In the genomic region with DNA sequence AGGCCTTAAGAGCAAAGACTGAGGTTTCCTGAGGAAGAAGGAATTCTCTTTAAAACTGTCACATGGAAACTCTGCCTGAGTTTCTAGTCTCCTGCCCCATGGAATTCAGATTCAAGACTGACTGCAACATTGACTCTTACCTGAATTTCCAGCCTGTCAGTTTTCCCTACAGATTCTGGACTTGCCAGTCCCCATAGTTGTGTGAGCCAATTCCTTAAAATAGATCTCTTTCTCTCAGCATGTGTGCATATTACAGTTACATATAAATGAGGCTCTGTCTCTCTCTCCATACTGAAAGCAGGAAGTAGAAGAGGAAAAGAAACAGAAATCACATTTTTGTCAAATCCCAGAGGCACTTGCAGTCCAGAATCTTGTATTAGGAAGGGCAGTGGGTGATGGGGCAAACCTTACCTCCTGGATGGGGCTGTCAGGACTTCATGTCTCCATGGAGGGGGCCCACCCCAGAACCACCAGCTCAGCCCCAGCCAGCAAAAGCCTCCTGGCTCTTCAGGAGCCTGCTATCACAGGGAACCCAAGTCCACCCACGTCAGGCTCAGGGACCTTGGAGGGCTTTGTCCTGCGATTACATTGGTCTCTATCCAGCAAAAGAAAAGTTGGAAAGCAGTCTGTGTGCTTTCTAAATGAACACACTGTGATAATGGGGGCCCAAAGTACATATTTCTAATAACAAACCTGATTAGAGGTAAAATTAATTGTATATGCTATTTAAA, we compare ENCODE assay signal across 16 cellular contexts. TPM values are rescaled to one million over a fixed set of nuclear protein-coding genes. Genes with fewer than 3 reads are reported as not detected.
"Had no signal": no experiment of that assay in that cellular context is flagged by ENCODE, and none has a peak within 500 bp of the region (broad histone marks: within the 10 kb centered on the region; RNA-seq: fewer than 3 reads in every experiment).

No MANE protein-coding gene starts in this region.

- H3K9me3 Mint-ChIP-seq: activated naive CD8-positive, alpha-beta T cell treated with anti-CD3 and anti-CD28 coated beads, Interleukin-2, amount 50 U/mL, for 24 hours; central memory CD8-positive, alpha-beta T cell; WTC11 had no signal

- H3K9me3 ChIP-seq: spleen, suprapubic skin had no signal

- H3K36me3 Mint-ChIP-seq: WTC11 had no signal

- H3K4me1 Mint-ChIP-seq: activated naive CD8-positive, alpha-beta T cell treated with anti-CD3 and anti-CD28 coated beads, Interleukin-2, amount 50 U/mL, for 24 hours; central memory CD8-positive, alpha-beta T cell; stimulated activated naive B cell treated with anti-CD40 and anti-IgM and Interleukin-4, amounts not matched to agents 10 μg/mL and 1 μg/mL and 100 μg/mL, for 72 hours had no signal

- H3K27ac Mint-ChIP-seq: activated naive CD8-positive, alpha-beta T cell treated with anti-CD3 and anti-CD28 coated beads, Interleukin-2, amount 50 U/mL, for 24 hours; stimulated activated naive B cell treated with anti-CD40 and anti-IgM and Interleukin-4, amounts not matched to agents 10 μg/mL and 1 μg/mL and 100 μg/mL, for 72 hours; T-helper 1 cell treated with Interleukin-12 subunit alpha and Interleukin-12 subunit beta and Interleukin-4 antibody, amounts not matched to agents 30 μg/mL and 1 μg/mL, for 36 hours; WTC11 had no signal

- ATAC-seq: activated naive CD8-positive, alpha-beta T cell treated with anti-CD3 and anti-CD28 coated beads, Interleukin-2, amount 50 U/mL, for 24 hours; esophagus mucosa; stimulated activated naive B cell treated with anti-CD40 and anti-IgM and Interleukin-4, amounts not matched to agents 10 μg/mL and 1 μg/mL and 100 μg/mL, for 72 hours; WTC11 had no signal

- H3K4me1 ChIP-seq: spleen, suprapubic skin had no signal

- H3K27me3 Mint-ChIP-seq: activated naive CD8-positive, alpha-beta T cell treated with anti-CD3 and anti-CD28 coated beads, Interleukin-2, amount 50 U/mL, for 24 hours had no signal

- H3K4me3 Mint-ChIP-seq: activated naive CD8-positive, alpha-beta T cell treated with anti-CD3 and anti-CD28 coated beads, Interleukin-2, amount 50 U/mL, for 24 hours; central memory CD8-positive, alpha-beta T cell; stimulated activated naive B cell treated with anti-CD40 and anti-IgM and Interleukin-4, amounts not matched to agents 10 μg/mL and 1 μg/mL and 100 μg/mL, for 72 hours; T-helper 1 cell treated with Interleukin-12 subunit alpha and Interleukin-12 subunit beta and Interleukin-4 antibody, amounts not matched to agents 30 μg/mL and 1 μg/mL, for 36 hours; WTC11 had no signal

- DNase-seq: activated CD4-positive, alpha-beta T cell treated with anti-CD3 and anti-CD28 coated beads for 48 hours; activated naive CD4-positive, alpha-beta T cell treated with Interleukin-2 at 50 U/mL for 16 hours; activated naive CD8-positive, alpha-beta T cell treated with anti-CD3 and anti-CD28 coated beads, Interleukin-2, amount 50 U/mL, for 24 hours; dermis blood vessel endothelial cell; posterior cingulate gyrus; right cardiac atrium; spleen; stimulated activated CD4-positive, alpha-beta T cell treated with anti-CD3 and anti-CD28 coated beads, Interleukin-2, amount 100 ng/mL, for 24 hours; stimulated activated naive B cell treated with anti-CD40 and anti-IgM and Interleukin-4, amounts not matched to agents 10 μg/mL and 1 μg/mL and 100 μg/mL, for 72 hours had no signal

- H3K36me3 ChIP-seq: spleen, suprapubic skin had no signal

- H3K4me3 ChIP-seq: spleen, suprapubic skin had no signal

- H3K27me3 ChIP-seq: spleen, suprapubic skin had no signal

- H3K27ac ChIP-seq: spleen, suprapubic skin had no signal

RNA-seq across cellular contexts. Expression of a gene that starts 18.8 kb away (rescaled TPM):
- total RNA-seq: fibroblast of villous mesenchyme, mesenteric fat pad had no signal
- polyA plus RNA-seq: right cardiac atrium, spleen had no signal
